In the genomic region with DNA sequence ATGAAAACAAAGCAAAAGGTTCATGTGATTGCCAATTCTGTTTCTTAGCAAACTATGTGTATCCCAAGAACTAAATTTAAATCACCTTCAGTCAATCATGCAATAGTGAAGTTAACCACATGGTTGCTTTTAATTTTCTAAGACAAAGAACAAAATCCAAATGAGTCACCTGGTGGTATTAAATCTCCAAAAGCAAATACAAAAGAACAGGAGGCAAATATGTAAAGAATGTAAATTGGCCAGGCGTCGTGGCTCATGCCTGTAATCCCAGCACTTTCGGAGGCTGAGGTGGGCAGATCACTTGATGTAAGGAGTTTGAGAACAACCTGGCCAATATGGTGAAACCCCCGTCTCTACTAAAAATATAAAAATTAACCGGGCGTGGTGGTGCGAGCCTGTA, we compare ENCODE assay signal across 18 cellular contexts. TPM values are rescaled to one million over a fixed set of nuclear protein-coding genes. Genes with fewer than 3 reads are reported as not detected.
A peak's percentile ranks its signal among the peaks of the same experiment; 100 is the strongest.
DNase-seq lines count a peak whose midpoint lies in the region; ATAC-seq, FAIRE-seq and TF ChIP-seq lines count a peak whose summit lies in the region.
"Had no signal": no experiment of that assay in that cellular context is flagged by ENCODE, and none has a peak within 500 bp of the region (broad histone marks: within the 10 kb centered on the region; RNA-seq: fewer than 3 reads in every experiment).

No MANE protein-coding gene starts in this region.

- no peak overlapping the region for H3T11ph ChIP-seq in H9 (ENCODE audit: low read length)

- H3K4me2 ChIP-seq in H9 (ENCODE audit: insufficient read depth, insufficient read length, low read length) (no peak overlapping the region), astrocyte (ENCODE audit: low read length) (no peak overlapping the region), keratinocyte (ENCODE audit: control insufficient read depth, extremely low read depth, insufficient read depth, low read depth, low read length) (peak overlapping the region; percentile 25)
- H3K4me2 ChIP-seq: A549 had no signal

- H3K4me1 Mint-ChIP-seq in H9 (peaks cover 6 to 9% of the 10 kb centered on the region in 2 experiments), astrocyte (ENCODE audit: low read depth, unreplicated experiment) (peaks cover 2% of the 10 kb centered on the region)
- H3K4me1 Mint-ChIP-seq: CD14-positive monocyte had no signal

- H2AK5ac ChIP-seq in H9 (ENCODE audit: insufficient read length, low read length) = no peak overlapping the region

- H3K14ac ChIP-seq in H9 (ENCODE audit: insufficient read depth, low read length) = no peak overlapping the region

- no peak overlapping the region for H3K4me3 Mint-ChIP-seq in H9
- no peak overlapping the region for H3K4me3 Mint-ChIP-seq in astrocyte (ENCODE audit: unreplicated experiment)
- H3K4me3 Mint-ChIP-seq: CD14-positive monocyte had no signal

- H3K27me3 ChIP-seq in H9 (ENCODE audit: insufficient read depth, low read length) = no peaks in the 10 kb centered on the region
- no peaks in the 10 kb centered on the region for H3K27me3 ChIP-seq in astrocyte (ENCODE audit: insufficient read depth, low read length)
- no peaks in the 10 kb centered on the region for H3K27me3 ChIP-seq in keratinocyte (ENCODE audit: control insufficient read depth, extremely low read depth, insufficient read depth, low read length)

- ATAC-seq in GM19463 (IDR thresholded peaks at IDR 0.05; ENCODE audit: unreplicated experiment) = no peak
- ATAC-seq: A549 had no signal

- no peaks in the 10 kb centered on the region for H3K36me3 ChIP-seq in astrocyte (ENCODE audit: insufficient read depth, low read length)
- H3K36me3 ChIP-seq in keratinocyte (ENCODE audit: control insufficient read depth in 2 of 2, extremely low read depth in 1 of 2, insufficient read depth in 2 of 2, low read length in 2 of 2) = no peaks in the 10 kb centered on the region

- no peak overlapping the region for H3K4ac ChIP-seq in H9 (ENCODE audit: low read depth, low read length)

- no peak overlapping the region for H3K18ac ChIP-seq in H9 (ENCODE audit: insufficient read length, low read depth, low read length)

- no peak overlapping the region for H4K91ac ChIP-seq in H9 (ENCODE audit: insufficient read length, low read depth, low read length)

- H3K23me2 ChIP-seq in H9 (ENCODE audit: insufficient read length, low read depth, low read length, poor library complexity, severe bottlenecking) = no peaks in the 10 kb centered on the region

- H3K27ac ChIP-seq in H9 (ENCODE audit: insufficient read length, low read depth, low read length) = no peak overlapping the region
- no peak overlapping the region for H3K27ac ChIP-seq in astrocyte (ENCODE audit: low read depth, low read length)
- no peak overlapping the region for H3K27ac ChIP-seq in keratinocyte (ENCODE audit: control insufficient read depth, insufficient read depth, low read length)
- H3K27ac ChIP-seq: A549 had no signal

- H3K9me3 Mint-ChIP-seq in H9 (peaks cover 19 to 22% of the 10 kb centered on the region in 2 experiments), astrocyte (ENCODE audit: unreplicated experiment) (peaks cover 2% of the 10 kb centered on the region)

- no peaks in the 10 kb centered on the region for H3K4me1 ChIP-seq in H9 (ENCODE audit: insufficient read depth, low read length)
- H3K4me1 ChIP-seq in astrocyte (ENCODE audit: insufficient read depth, low read length) = no peaks in the 10 kb centered on the region
- H3K4me1 ChIP-seq in keratinocyte (ENCODE audit: control insufficient read depth, extremely low read depth, insufficient read depth, low read length) = peaks cover 3% of the 10 kb centered on the region
- H3K4me1 ChIP-seq: A549 had no signal

- H3K23ac ChIP-seq in H9 (ENCODE audit: insufficient read length, low read depth, low read length) = no peak overlapping the region

- no peak overlapping the region for H2BK5ac ChIP-seq in H9 (ENCODE audit: insufficient read length, low read length)

- no peak overlapping the region for H4K8ac ChIP-seq in H9 (replicated peaks; ENCODE audit: insufficient read length, low read depth, low read length)

- no peak overlapping the region for H2BK120ac ChIP-seq in H9 (ENCODE audit: low read depth, low read length, poor library complexity, severe bottlenecking)

- H3K79me1 ChIP-seq in H9 (ENCODE audit: insufficient read depth, low read depth, low read length, poor library complexity, severe bottlenecking) = no peaks in the 10 kb centered on the region

- H3K79me2 ChIP-seq in H9 (ENCODE audit: insufficient read depth, low read length) (no peaks in the 10 kb centered on the region), astrocyte (ENCODE audit: insufficient read depth, low read length) (no peaks in the 10 kb centered on the region), keratinocyte (ENCODE audit: control insufficient read depth, insufficient read depth, low read length) (no peaks in the 10 kb centered on the region)

- no CpG with 5 or more reads among the region's 7 CpGs for whole genome bisulfite sequencing in H9 (ENCODE audit: extremely low coverage, insufficient read length, low lambda C conversion rate)

- H4K5ac ChIP-seq in H9 (ENCODE audit: insufficient read length, low read depth, low read length) = no peak overlapping the region

- no peak for TF ChIP-seq CTCF in H9 (conservative IDR thresholded peaks at IDR 0.05)
- TF ChIP-seq CTCF in astrocyte (IDR thresholded peaks at IDR 0.05; ENCODE audit: insufficient read depth, low read depth, low read length) = no peak
- TF ChIP-seq CTCF in keratinocyte (optimal IDR thresholded peaks at IDR 0.05 in 1 of 3, IDR thresholded peaks at IDR 0.05 in 1 of 3, conservative IDR thresholded peaks at IDR 0.05 in 1 of 3; ENCODE audit: extremely low read depth in 1 of 3, insufficient read depth in 2 of 3, low read length in 3 of 3) = no peak

- H3K27me3 Mint-ChIP-seq in H9 (ENCODE audit: low read depth) (no peaks in the 10 kb centered on the region), astrocyte (ENCODE audit: low read depth, unreplicated experiment) (no peaks in the 10 kb centered on the region)

- H2BK15ac ChIP-seq in H9 (ENCODE audit: low read depth, low read length) = no peak overlapping the region

- no peak for FAIRE-seq in astrocyte (lab: Jason Lieb, UNC)
- peak; percentile 77 for FAIRE-seq in keratinocyte (lab: Jason Lieb, UNC)
- FAIRE-seq: A549 had no signal

- no peak overlapping the region for H3K56ac ChIP-seq in H9 (ENCODE audit: insufficient read length, low read depth, low read length)

- H3K4me3 ChIP-seq in astrocyte (ENCODE audit: insufficient read depth, low read depth, low read length) = no peak overlapping the region
- no peak overlapping the region for H3K4me3 ChIP-seq in keratinocyte (ENCODE audit: control insufficient read depth in 2 of 3, extremely low read depth in 1 of 3, insufficient read depth in 2 of 3, low read depth in 1 of 3, low read length in 3 of 3)
- H3K4me3 ChIP-seq: A549 had no signal

- peaks cover 4 to 20% (median 17%) of the 10 kb centered on the region in 3 experiments for H3K36me3 Mint-ChIP-seq in H9 (ENCODE audit: insufficient read depth in 1 of 3, low read depth in 3 of 3)
- H3K36me3 Mint-ChIP-seq in astrocyte (ENCODE audit: low read depth, unreplicated experiment) = no peaks in the 10 kb centered on the region
- H3K36me3 Mint-ChIP-seq: CD14-positive monocyte had no signal

- no peaks in the 10 kb centered on the region for H3K9me1 ChIP-seq in keratinocyte (ENCODE audit: control insufficient read depth, extremely low read depth, insufficient read depth, low read length)

- no peak overlapping the region for H3K9ac ChIP-seq in H9 (ENCODE audit: extremely low read depth, insufficient read length, low read length)
- no peak overlapping the region for H3K9ac ChIP-seq in astrocyte (ENCODE audit: low read length)
- no peak overlapping the region for H3K9ac ChIP-seq in keratinocyte (ENCODE audit: control insufficient read depth, extremely low read depth, insufficient read depth, low read length)

- no peak overlapping the region for H2BK20ac ChIP-seq in H9 (ENCODE audit: low read depth, low read length, poor library complexity, severe bottlenecking)

- dilution Hi-C loops in keratinocyte (cut with MboI; ENCODE audit: extremely low pct_ligation_motif_present, low sequenced_read_pairs) = no loop called here

- H4K20me1 ChIP-seq in H9 (ENCODE audit: control insufficient read depth, insufficient read depth, insufficient read length) = no peaks in the 10 kb centered on the region
- H4K20me1 ChIP-seq in astrocyte (ENCODE audit: insufficient read depth, low read length) = no peaks in the 10 kb centered on the region
- no peaks in the 10 kb centered on the region for H4K20me1 ChIP-seq in keratinocyte (ENCODE audit: control insufficient read depth, extremely low read depth, insufficient read depth, low read length)

- no peaks in the 10 kb centered on the region for H3K9me3 ChIP-seq in H9 (ENCODE audit: control insufficient read depth, low read depth, low read length)
- no peaks in the 10 kb centered on the region for H3K9me3 ChIP-seq in astrocyte (ENCODE audit: insufficient read depth, low read depth, low read length)
- no peaks in the 10 kb centered on the region for H3K9me3 ChIP-seq in keratinocyte (ENCODE audit: control insufficient read depth, low read depth, low read length)
- H3K9me3 ChIP-seq: A549 had no signal

- no peak overlapping the region for H2BK12ac ChIP-seq in H9 (ENCODE audit: insufficient read length, low read depth, low read length)

- H2AFZ ChIP-seq in H9 (ENCODE audit: low read length) (no peak overlapping the region), astrocyte (ENCODE audit: low read depth, low read length) (no peak overlapping the region), keratinocyte (ENCODE audit: control insufficient read depth, low read length) (no peak overlapping the region)

- peak overlapping the region in 2 of 3 experiments; percentile 50 to 76; a peak in 1 of 7 replicates for H3K27ac Mint-ChIP-seq in H9
- no peak overlapping the region for H3K27ac Mint-ChIP-seq in astrocyte (ENCODE audit: unreplicated experiment)
- H3K27ac Mint-ChIP-seq: CD14-positive monocyte had no signal

- DNase-seq in A172 (ENCODE audit: low spot score) = peak; percentile 41
- DNase-seq in H9 = no peak
- DNase-seq in astrocyte (ENCODE audit: low read depth) = peak; percentile 0
- no peak for DNase-seq in keratinocyte (ENCODE audit: low read depth, low spot score)
- DNase-seq in activated naive CD4-positive, alpha-beta T cell treated with anti-CD3 and anti-CD28 coated beads, Interleukin-2, amount 50 U/mL, for 16 hours = no peak
- no peak for DNase-seq in NCI-H2107 treated with DMSO at 0.1 percent for 48 hours (lab: John Stamatoyannopoulos, UW; ENCODE audit: unreplicated experiment)
- no peak for DNase-seq in DMS53 (lab: John Stamatoyannopoulos, UW)
- DNase-seq: DMS79 treated with DMSO at 0.1 percent for 48 hours, H7, NCI-H1092, NCI-H1694, NCI-H2107, NCI-H446, NCI-H748 treated with DMSO at 0.1 percent for 48 hours, Right ventricle myocardium superior had no signal

RNA-seq across cellular contexts. Expression of a gene that starts 54.2 kb away (rescaled TPM):
- total RNA-seq in A172 (2014; rRNA removed; shearing (Covaris generic)) = 26.6 and 38.4 TPM in 2 replicates
- total RNA-seq in H9 (2021) (28.6 and 37.0 TPM in 2 replicates), astrocyte (22.2 and 26.4 TPM in 2 replicates)
- 43.4 to 53.0 TPM (median 49.2 TPM) in 3 replicates for polyA plus RNA-seq in keratinocyte
- 9.7 TPM for polyA plus RNA-seq in keratinocyte (2011; ENCODE audit: low read depth)
- 12.3 and 20.3 TPM in 2 replicates for polyA plus RNA-seq in keratinocyte (2011; cell fraction: cytosol; rRNA removed)
- 102 and 112 TPM in 2 replicates for polyA plus RNA-seq in keratinocyte (2011; cell fraction: nucleus; rRNA removed)
- polyA plus RNA-seq in keratinocyte (2012; ENCODE audit: low replicate concordance) = 17.1 and 22.3 TPM in 2 replicates
- polyA minus RNA-seq in keratinocyte = 56.6 to 130 TPM (median 114 TPM) in 3 replicates
- 17.6 TPM for polyA minus RNA-seq in keratinocyte (2011; cell fraction: cytosol; rRNA and poly(A)+ RNA removed)
- polyA minus RNA-seq in keratinocyte (2011; cell fraction: nucleus; rRNA and poly(A)+ RNA removed) = 97.7 and 159 TPM in 2 replicates

Comparison
In these comparisons a context has a peak if more than half of its experiments do, and no peak if none do; other contexts are left out.
1. DNase-seq: peak in A172 (single experiment) and astrocyte (single experiment); none in H9 (single experiment), keratinocyte (single experiment), activated naive CD4-positive, alpha-beta T cell treated with anti-CD3 and anti-CD28 coated beads, Interleukin-2, amount 50 U/mL, for 16 hours (single experiment), NCI-H2107 treated with DMSO at 0.1 percent for 48 hours (single experiment) and DMS53 (single experiment).